Comparison of ENCODE assay signal across 16 cellular contexts in genomic region chr10:60293797-60294196, GRCh38.
"Had no signal": no experiment of that assay in that cellular context is flagged by ENCODE, and none has a peak within 500 bp of the region (broad histone marks: within the 10 kb centered on the region; RNA-seq: fewer than 3 reads in every experiment).

No MANE protein-coding gene starts in this region.

- DNase-seq: activated effector memory CD4-positive, alpha-beta T cell treated with anti-CD3 and anti-CD28 coated beads, Interleukin-2, amount 50 U/mL, for 16 hours; activated T-cell treated with anti-CD3 and anti-CD28 coated beads, Interleukin-2, amount 50 U/mL, for 4 hours; central memory CD4-positive, alpha-beta T cell; dermis blood vessel endothelial cell; endodermal cell; erythroblast; foreskin keratinocyte; head of caudate nucleus; nephron progenitor cell; SHP77; T-helper 2 cell had no signal

- H3K4me3 Mint-ChIP-seq: activated naive CD8-positive, alpha-beta T cell; activated T-cell treated with anti-CD3 and anti-CD28 coated beads, Interleukin-2, amount 50 U/mL, for 4 hours; endodermal cell; memory B cell; nephron progenitor cell; stimulated activated effector memory CD8-positive, alpha-beta T cell treated with anti-CD3 and anti-CD28 coated beads, Interleukin-12 subunit alpha, Interleukin-12 subunit beta, amount 100 ng/mL, for 72 hours; type B pancreatic cell had no signal

- H3K27me3 Mint-ChIP-seq: activated naive CD8-positive, alpha-beta T cell; memory B cell; type B pancreatic cell had no signal

- H3K27ac Mint-ChIP-seq: activated naive CD8-positive, alpha-beta T cell; memory B cell; nephron progenitor cell; stimulated activated effector memory CD8-positive, alpha-beta T cell treated with anti-CD3 and anti-CD28 coated beads, Interleukin-12 subunit alpha, Interleukin-12 subunit beta, amount 100 ng/mL, for 72 hours; type B pancreatic cell had no signal

- ATAC-seq: activated T-cell treated with anti-CD3 and anti-CD28 coated beads, Interleukin-2, amount 50 U/mL, for 4 hours; foreskin keratinocyte; left lobe of liver; stimulated activated effector memory CD8-positive, alpha-beta T cell treated with anti-CD3 and anti-CD28 coated beads, Interleukin-12 subunit alpha, Interleukin-12 subunit beta, amount 100 ng/mL, for 72 hours had no signal

- H3K36me3 Mint-ChIP-seq: activated naive CD8-positive, alpha-beta T cell; stimulated activated effector memory CD8-positive, alpha-beta T cell treated with anti-CD3 and anti-CD28 coated beads, Interleukin-12 subunit alpha, Interleukin-12 subunit beta, amount 100 ng/mL, for 72 hours; type B pancreatic cell had no signal

- H3K27ac ChIP-seq: foreskin keratinocyte had no signal

- H3K27me3 ChIP-seq: foreskin keratinocyte had no signal

- H3K4me1 Mint-ChIP-seq: nephron progenitor cell; stimulated activated effector memory CD8-positive, alpha-beta T cell treated with anti-CD3 and anti-CD28 coated beads, Interleukin-12 subunit alpha, Interleukin-12 subunit beta, amount 100 ng/mL, for 72 hours had no signal

- H3K9me3 Mint-ChIP-seq: activated T-cell treated with anti-CD3 and anti-CD28 coated beads, Interleukin-2, amount 50 U/mL, for 4 hours; endodermal cell; memory B cell; nephron progenitor cell; stimulated activated effector memory CD8-positive, alpha-beta T cell treated with anti-CD3 and anti-CD28 coated beads, Interleukin-12 subunit alpha, Interleukin-12 subunit beta, amount 100 ng/mL, for 72 hours; type B pancreatic cell had no signal
